Comparison of ENCODE assay signal across 25 cellular contexts in the genomic region with DNA sequence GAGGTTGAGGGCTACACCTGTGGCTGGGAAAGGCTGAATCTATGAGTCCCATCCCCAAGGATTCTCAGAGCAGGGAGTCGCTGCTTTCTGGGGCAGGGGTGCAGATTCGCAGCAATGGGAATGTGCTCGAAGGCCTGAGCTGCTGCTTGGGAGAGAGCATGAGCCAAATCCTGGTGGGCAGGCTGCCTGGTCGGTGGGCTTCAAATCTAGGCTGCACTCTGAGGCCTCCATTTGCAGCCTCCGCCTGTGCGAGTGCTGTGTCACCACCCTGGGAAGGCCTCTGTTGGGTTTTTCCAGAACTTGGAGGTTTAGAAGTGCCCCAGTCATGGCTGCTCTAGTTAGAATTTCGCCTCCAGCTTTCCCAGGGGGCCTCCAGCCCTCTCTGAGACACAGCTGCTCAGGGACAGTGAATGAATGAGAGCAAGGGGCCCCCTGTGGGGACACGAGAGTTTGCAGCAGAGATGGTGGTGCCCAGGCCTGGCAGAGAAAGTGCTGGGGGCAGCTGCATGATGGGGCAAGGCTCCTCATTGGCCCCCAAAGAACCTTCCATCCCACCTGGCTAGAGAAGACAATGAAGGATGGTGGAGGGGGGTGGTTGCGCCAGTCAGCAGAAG. TPM values are rescaled to one million over a fixed set of nuclear protein-coding genes. Genes with fewer than 3 reads are reported as not detected.
DNase-seq lines count a peak whose midpoint lies in the region; ATAC-seq, FAIRE-seq and TF ChIP-seq lines count a peak whose summit lies in the region.
"Had no signal": no experiment of that assay in that cellular context is flagged by ENCODE, and none has a peak within 500 bp of the region (broad histone marks: within the 10 kb centered on the region; RNA-seq: fewer than 3 reads in every experiment).

No MANE protein-coding gene starts in this region.

- POLR2A ChIA-PET in IMR-90 (lab: Charles Lee; ENCODE audit: unreplicated experiment): no interaction called here
- POLR2A ChIA-PET in H1 (lab: Charles Lee; ENCODE audit: partially characterized antibody): interaction anchor here (0.6 to 2.5 kb wide), 4 partner anchors 15 to 119 kb away, joined by 3 to 8 read pairs (median 4); no protein-coding TSS in a partner anchor

- TF ChIP-seq POLR2A in IMR-90 (IDR thresholded peaks at IDR 0.05; ENCODE audit: low read depth, low read length): no peak
- no peak for TF ChIP-seq POLR2A in H1 (IDR thresholded peaks at IDR 0.05; ENCODE audit: control extremely low read depth in 1 of 2, low read depth in 2 of 2, low read length in 2 of 2)
- no peak for TF ChIP-seq POLR2A in sigmoid colon (IDR thresholded peaks at IDR 0.05)

- peak overlapping the region; percentile 92 for H3K14ac ChIP-seq in IMR-90 (replicated peaks; ENCODE audit: low read depth, low read length)
- H3K14ac ChIP-seq in H1 (ENCODE audit: insufficient read length): no peak overlapping the region

- H3K4me1 ChIP-seq in IMR-90 (ENCODE audit: control insufficient read depth, insufficient read depth, low read length) (peaks cover 10% of the 10 kb centered on the region; the same call in 1 of the 2 replicates), H1 (replicated peaks in 1 of 4; ENCODE audit: control insufficient read depth in 3 of 4, insufficient read depth in 4 of 4, low read length in 3 of 4) (peaks cover 0 to 6% (median under 1%) of the 10 kb centered on the region in 4 experiments; a peak in 4 of 7 replicates), sigmoid colon (no peaks in the 10 kb centered on the region)

- peaks cover 11% of the 10 kb centered on the region for H3K9me1 ChIP-seq in IMR-90 (ENCODE audit: insufficient read depth, low read length)

- H4K5ac ChIP-seq in IMR-90 (ENCODE audit: low read depth, low read length) (no peak overlapping the region), H1 (ENCODE audit: insufficient read length, low read depth, low read length) (no peak overlapping the region)

- peak overlapping the region; percentile 88 for H2AK9ac ChIP-seq in IMR-90 (replicated peaks; ENCODE audit: low read depth, low read length, poor library complexity)

- CTCF ChIA-PET in IMR-90 (lab: Yijun Ruan, JAX) (no interaction called here), H1 (lab: Charles Lee; ENCODE audit: partially characterized antibody) (interaction anchor here (0.6 to 4.1 kb wide), 9 partner anchors 15 to 259 kb away, joined by 3 to 34 read pairs (median 4); partner anchors contain the start of gene CENPB)

- intact Hi-C loops in IMR-90 (cut with micrococcal nuclease) (no loop called here), sigmoid colon (cut with DNase I) (no loop called here)

- H4K8ac ChIP-seq in IMR-90 (ENCODE audit: low read depth in 2 of 2, low read length in 2 of 2) (peak overlapping the region; percentile 45 to 94; a peak in 3 of 4 replicates), H1 (ENCODE audit: extremely low read depth, insufficient read depth, low read length) (peak overlapping the region; percentile 65)

- TF ChIP-seq RAD21 in IMR-90 (IDR thresholded peaks at IDR 0.05; ENCODE audit: low read length) (no peak), H1 (IDR thresholded peaks at IDR 0.05 in 1 of 2, conservative IDR thresholded peaks at IDR 0.05 in 1 of 2; ENCODE audit: low read depth in 2 of 2, low read length in 2 of 2) (0 out of 4 replicates have a peak, but pooled peaks of 1 of the 2 experiments have one; percentile 18)

- H3K9ac ChIP-seq in IMR-90 (ENCODE audit: low read depth, low read length) (no peak overlapping the region), H1 (replicated peaks in 1 of 4; ENCODE audit: extremely low read depth in 1 of 4, low read depth in 3 of 4, low read length in 3 of 4) (no peak overlapping the region)

- H2BK12ac ChIP-seq in H1 (ENCODE audit: low read depth, low read length): 0 out of 2 replicates have a peak overlapping the region, but pooled peaks have one; percentile 39

- H3K79me2 ChIP-seq in H1 (ENCODE audit: control insufficient read depth in 1 of 2, insufficient read depth in 2 of 2, low read length in 2 of 2): no peaks in the 10 kb centered on the region

- H3K23ac ChIP-seq in IMR-90 (ENCODE audit: low read depth, low read length) (peak overlapping the region; percentile 84), H1 (ENCODE audit: insufficient read length) (no peak overlapping the region)

- H2BK5ac ChIP-seq in IMR-90 (ENCODE audit: low read depth, low read length, poor library complexity, severe bottlenecking) (peak overlapping the region; percentile 40), H1 (ENCODE audit: low read depth, low read length) (no peak overlapping the region)

- H3K27ac ChIP-seq in IMR-90 (ENCODE audit: insufficient read depth, low read length) (no peak overlapping the region), H1 (ENCODE audit: low read depth, low read length) (no peak overlapping the region), sigmoid colon (no peak overlapping the region)

- H3K23me2 ChIP-seq in H1 (ENCODE audit: low read depth, low read length): no peaks in the 10 kb centered on the region

- 0 out of 4 replicates have a peak, but pooled peaks cover 0 to 2% of the 10 kb centered on the region in 2 experiments for H3K79me1 ChIP-seq in IMR-90 (ENCODE audit: low read depth in 1 of 2, low read length in 2 of 2)
- no peaks in the 10 kb centered on the region for H3K79me1 ChIP-seq in H1 (ENCODE audit: low read depth, low read length)

- H3K4me1 Mint-ChIP-seq in T-helper 17 cell: peaks cover 4% of the 10 kb centered on the region
- H3K4me1 Mint-ChIP-seq: activated B cell treated with CpG ODN at 0.5 μM for 24 hours, B cell, memory B cell had no signal

- no peak overlapping the region for H3K4me3 Mint-ChIP-seq in T-helper 17 cell
- H3K4me3 Mint-ChIP-seq: activated B cell treated with CpG ODN at 0.5 μM for 24 hours, B cell, memory B cell, type B pancreatic cell had no signal

- BruUV-seq in IMR-90 (replicated peaks; lab: Mats Ljungman, UMichigan): no TSS peak

- H3K4me3 ChIP-seq in IMR-90 (ENCODE audit: insufficient read depth, low read depth, low read length) (no peak overlapping the region), H1 (ENCODE audit: extremely low read depth in 1 of 4, insufficient read depth in 2 of 4, low read depth in 3 of 4, low read length in 4 of 4) (no peak overlapping the region), sigmoid colon (no peak overlapping the region)

- H2BK120ac ChIP-seq in IMR-90 (ENCODE audit: low read depth, low read length) (peak overlapping the region; percentile 94), H1 (replicated peaks; ENCODE audit: low read depth, low read length) (no peak overlapping the region)

- in situ Hi-C loops in IMR-90 (cut with MboI; ENCODE audit: low sequenced_read_pairs): no loop called here

- H3K27me3 Mint-ChIP-seq in T-helper 17 cell: no peaks in the 10 kb centered on the region

- TF ChIP-seq EP300 in H1 (IDR thresholded peaks at IDR 0.05; ENCODE audit: borderline replicate concordance in 1 of 2, low read depth in 2 of 2, low read length in 2 of 2) (no peak), sigmoid colon (IDR thresholded peaks at IDR 0.05) (no peak)

- ATAC-seq in IMR-90 (ENCODE audit: low read depth) (no peak), T-helper 17 cell (no peak)

- no peak overlapping the region for H3K27ac Mint-ChIP-seq in T-helper 17 cell
- H3K27ac Mint-ChIP-seq: activated B cell treated with CpG ODN at 0.5 μM for 24 hours, B cell, memory B cell, type B pancreatic cell had no signal

- H2BK20ac ChIP-seq in IMR-90 (ENCODE audit: low read depth, low read length) (peak overlapping the region; percentile 96), H1 (ENCODE audit: low read length) (0 out of 2 replicates have a peak overlapping the region, but pooled peaks have one; percentile 34)

- FAIRE-seq in H1 (lab: Jason Lieb, UNC): no peak
- FAIRE-seq: A204.1, GM12892, small intestine had no signal

- H2AFZ ChIP-seq in IMR-90 (replicated peaks; ENCODE audit: low read length, poor library complexity) (peak overlapping the region; percentile 85), H1 (ENCODE audit: low read length) (no peak overlapping the region)

- H3K27me3 ChIP-seq in IMR-90 (ENCODE audit: control insufficient read depth, insufficient read depth, low read length): no peaks in the 10 kb centered on the region
- H3K27me3 ChIP-seq in H1 (replicated peaks in 1 of 4; ENCODE audit: control insufficient read depth in 3 of 4, extremely low read depth in 1 of 4, insufficient read depth in 3 of 4, low read length in 3 of 4): 0 out of 7 replicates have a peak, but pooled peaks cover 0 to 2% (median 0%) of the 10 kb centered on the region in 4 experiments
- no peaks in the 10 kb centered on the region for H3K27me3 ChIP-seq in sigmoid colon

- H3K18ac ChIP-seq in IMR-90 (ENCODE audit: low read depth, low read length) (no peak overlapping the region), H1 (ENCODE audit: extremely low read depth, low read length) (no peak overlapping the region)

- H3K36me3 Mint-ChIP-seq in T-helper 17 cell (ENCODE audit: low read depth): no peaks in the 10 kb centered on the region
- H3K36me3 Mint-ChIP-seq: memory B cell, type B pancreatic cell had no signal

- WGBS in IMR-90 (ENCODE audit: extremely low coverage in 2 of 2, insufficient read length in 1 of 2), 2 experiments: 89% methylated on average over 4 of the region's 9 CpGs; no CpG with 5 or more reads in 1 of the 2 experiments
- WGBS in H1 (ENCODE audit: extremely low coverage in 1 of 2, insufficient coverage in 1 of 2, insufficient read length in 1 of 2, insufficient replicate concordance in 2 of 2, low coverage in 1 of 2, low lambda C conversion rate in 2 of 2, missing lambda C conversion rate in 1 of 2), 2 experiments: 82% methylated on average over 9 of the region's 9 CpGs; no CpG with 5 or more reads in 1 of the 2 experiments
- 87 to 90% methylated on average over 9 of the region's 9 CpGs for WGBS in sigmoid colon, 2 donors

- DNase-seq in NCI-H2171 treated with DMSO at 0.1 percent for 48 hours (lab: John Stamatoyannopoulos, UW): peak; percentile 45
- DNase-seq in NCI-H2171 (lab: John Stamatoyannopoulos, UW): no peak
- DNase-seq in IMR-90: no peak
- no peak for DNase-seq in H1 (ENCODE audit: low read depth in 1 of 2, low spot score in 2 of 2)
- peak; percentile 21 for DNase-seq in sigmoid colon
- DNase-seq in NCI-H2081 (lab: John Stamatoyannopoulos, UW): no peak
- DNase-seq in AG08395 (ENCODE audit: low spot score): no peak
- DNase-seq in T-helper 17 cell: no peak
- DNase-seq: activated B cell treated with CpG ODN at 0.5 μM for 24 hours; activated CD4-positive, alpha-beta T cell treated with anti-CD3 and anti-CD28 coated beads, Interleukin-2, amount 50 U/mL, for 4 hours; activated effector memory CD4-positive, alpha-beta T cell treated with anti-CD3 and anti-CD28 coated beads, Interleukin-2, amount 50 U/mL, for 16 hours; activated T-cell treated with anti-CD3 and anti-CD28 coated beads for 4 hours; DMS79 treated with DMSO at 0.1 percent for 48 hours; H7; head of caudate nucleus; NCI-H748 treated with DMSO at 0.1 percent for 48 hours; occipital lobe; Right ventricle myocardium superior; small intestine; stimulated activated CD4-positive, alpha-beta T cell treated with anti-CD3 and anti-CD28 coated beads, Interleukin-2, amount 100 ng/mL, for 24 hours had no signal

- no peak overlapping the region for H3K4me2 ChIP-seq in IMR-90 (ENCODE audit: low read depth, low read length)
- H3K4me2 ChIP-seq in H1 (ENCODE audit: insufficient read depth in 1 of 2, low read depth in 2 of 2, low read length in 2 of 2): no peak overlapping the region

- H2BK15ac ChIP-seq in IMR-90 (ENCODE audit: low read depth, low read length): peak overlapping the region; percentile 85; the same call in 2 of the 3 replicates
- H2BK15ac ChIP-seq in H1 (ENCODE audit: low read length): no peak overlapping the region

- H3K56ac ChIP-seq in IMR-90 (ENCODE audit: extremely low read depth, insufficient read depth, low read length) (no peak overlapping the region), H1 (replicated peaks; ENCODE audit: insufficient read length, low read depth, low read length) (no peak overlapping the region)

- H2AK5ac ChIP-seq in IMR-90 (ENCODE audit: low read depth, low read length) (peak overlapping the region; percentile 94; the same call in 1 of the 2 replicates), H1 (ENCODE audit: low read depth, low read length) (no peak overlapping the region)

- H3K36me3 ChIP-seq in IMR-90 (ENCODE audit: control insufficient read depth, insufficient read depth, low read length) (no peaks in the 10 kb centered on the region), H1 (ENCODE audit: control insufficient read depth in 2 of 4, insufficient read depth in 4 of 4, low read length in 3 of 4) (no peaks in the 10 kb centered on the region), sigmoid colon (no peaks in the 10 kb centered on the region)

- TF ChIP-seq CTCF in IMR-90 (conservative IDR thresholded peaks at IDR 0.05; ENCODE audit: low read depth, low read length): no peak
- no peak for TF ChIP-seq CTCF in H1 (IDR thresholded peaks at IDR 0.05; ENCODE audit: control extremely low read depth in 1 of 3, insufficient read depth in 1 of 3, low read depth in 1 of 3, low read length in 3 of 3)
- TF ChIP-seq CTCF in sigmoid colon (IDR thresholded peaks at IDR 0.05): no peak

- dilution Hi-C loops in IMR-90 (cut with HindIII; ENCODE audit: low sequenced_read_pairs, unreplicated experiment): no loop called here

- H3K9me3 ChIP-seq in IMR-90 (ENCODE audit: control insufficient read depth, insufficient read depth, low read length): no peaks in the 10 kb centered on the region
- H3K9me3 ChIP-seq in H1 (ENCODE audit: insufficient read depth in 2 of 2, low read depth in 1 of 2, low read length in 1 of 2): no peaks in the 10 kb centered on the region
- no peaks in the 10 kb centered on the region for H3K9me3 ChIP-seq in sigmoid colon
- no peaks in the 10 kb centered on the region for H3K9me3 ChIP-seq in T-helper 17 cell (ENCODE audit: control insufficient read depth, low read length, poor library complexity, severe bottlenecking)

- H4K20me1 ChIP-seq in IMR-90 (ENCODE audit: insufficient read depth, low read length) (no peaks in the 10 kb centered on the region), H1 (replicated peaks in 1 of 2; ENCODE audit: control insufficient read depth in 1 of 2, insufficient read depth in 2 of 2, low read length in 2 of 2) (no peaks in the 10 kb centered on the region)

- H3K4ac ChIP-seq in IMR-90 (ENCODE audit: low read depth, low read length): peak overlapping the region; percentile 97
- no peak overlapping the region for H3K4ac ChIP-seq in H1 (replicated peaks; ENCODE audit: insufficient read length, low read depth, low read length)

- H4K91ac ChIP-seq in IMR-90 (ENCODE audit: insufficient read depth, low read depth, low read length): peak overlapping the region; percentile 92
- H4K91ac ChIP-seq in H1 (replicated peaks; ENCODE audit: insufficient read length, low read length): peak overlapping the region; percentile 25

RNA-seq across cellular contexts. Expression of gene RNF24, which starts 31.1 kb away (rescaled TPM):
- total RNA-seq in IMR-90 (2012; rRNA removed): 11.3 and 12.5 TPM in 2 replicates
- polyA plus RNA-seq in IMR-90 (2012; rRNA removed): 9.1 and 11.3 TPM in 2 replicates
- polyA plus RNA-seq in IMR-90 (2012; cell fraction: cytosol; rRNA removed): 6.6 and 7.3 TPM in 2 replicates
- polyA plus RNA-seq in IMR-90 (2012; cell fraction: nucleus; rRNA removed; ENCODE audit: low replicate concordance): 6.4 and 11.0 TPM in 2 replicates
- 12.1 and 12.6 TPM in 2 replicates for total RNA-seq in H1 (2021; fragmentation: NEBNext Ultra II Directional; extraction: Animal tissue kit (Norgen Biotek cat#: 25700))
- polyA plus RNA-seq in H1 (2011; rRNA removed): 6.8 and 7.0 TPM in 2 replicates
- 5.0 TPM for polyA plus RNA-seq in H1 (2011; cell fraction: cytosol; rRNA removed)
- 5.5 TPM for polyA plus RNA-seq in H1 (2011; cell fraction: nucleus; rRNA removed)
- polyA plus RNA-seq in H1 (2012, experiment 1 of 2): 7.2 to 8.6 TPM (median 7.7 TPM) in 4 replicates
- polyA plus RNA-seq in H1 (2012, experiment 2 of 2): 6.3 TPM
- 9.3 TPM for polyA plus RNA-seq in H1 (2013, experiment 1 of 2)
- 11.6 TPM for polyA plus RNA-seq in H1 (2013, experiment 2 of 2)
- polyA minus RNA-seq in H1 (2011; rRNA and poly(A)+ RNA removed): 6.6 and 7.3 TPM in 2 replicates
- polyA minus RNA-seq in H1 (2011; cell fraction: cytosol; rRNA and poly(A)+ RNA removed): 6.5 TPM
- 4.8 TPM for polyA minus RNA-seq in H1 (2011; cell fraction: nucleus; rRNA and poly(A)+ RNA removed)
- 10 to 100 TPM in 2 of 4 donors, 1 to 10 TPM in 2; 5.6 to 11.0 (median 9.9) TPM for total RNA-seq in sigmoid colon
- 1 to 10 TPM in 2 of 3 donors, under 1 TPM in 1; 0.60 to 4.6 (median 1.4) TPM for polyA plus RNA-seq in sigmoid colon
- total RNA-seq in T-helper 17 cell: 10 to 100 TPM; 10.0 to 15.9 TPM

Comparison
In these comparisons a context has a peak if more than half of its experiments do, and no peak if none do; other contexts are left out.
1. DNase-seq: peak in NCI-H2171 treated with DMSO at 0.1 percent for 48 hours (single experiment) and sigmoid colon (single experiment); none in NCI-H2171 (single experiment), IMR-90 (single experiment), H1 (0 of 2), NCI-H2081 (0 of 2), AG08395 (single experiment) and T-helper 17 cell (0 of 3).